ENCODE assay signal across 1 cellular context in genomic region chr5:176416123-176416924, GRCh38.
A peak's percentile ranks its signal among the peaks of the same experiment; 100 is the strongest.
TF ChIP-seq lines count a peak whose summit lies in the region.

A gene with protein sequence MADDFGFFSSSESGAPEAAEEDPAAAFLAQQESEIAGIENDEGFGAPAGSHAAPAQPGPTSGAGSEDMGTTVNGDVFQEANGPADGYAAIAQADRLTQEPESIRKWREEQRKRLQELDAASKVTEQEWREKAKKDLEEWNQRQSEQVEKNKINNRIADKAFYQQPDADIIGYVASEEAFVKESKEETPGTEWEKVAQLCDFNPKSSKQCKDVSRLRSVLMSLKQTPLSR (minus strand): TSS chr5:176416539. CDS start chr5:176416363, 176 bp downstream.

TF ChIP-seq in K562, 482 proteins besides CTCF, POLR2A, EP300 and RAD21 (continued from another document and continues in another):
- TF ChIP-seq, protein P1, sequence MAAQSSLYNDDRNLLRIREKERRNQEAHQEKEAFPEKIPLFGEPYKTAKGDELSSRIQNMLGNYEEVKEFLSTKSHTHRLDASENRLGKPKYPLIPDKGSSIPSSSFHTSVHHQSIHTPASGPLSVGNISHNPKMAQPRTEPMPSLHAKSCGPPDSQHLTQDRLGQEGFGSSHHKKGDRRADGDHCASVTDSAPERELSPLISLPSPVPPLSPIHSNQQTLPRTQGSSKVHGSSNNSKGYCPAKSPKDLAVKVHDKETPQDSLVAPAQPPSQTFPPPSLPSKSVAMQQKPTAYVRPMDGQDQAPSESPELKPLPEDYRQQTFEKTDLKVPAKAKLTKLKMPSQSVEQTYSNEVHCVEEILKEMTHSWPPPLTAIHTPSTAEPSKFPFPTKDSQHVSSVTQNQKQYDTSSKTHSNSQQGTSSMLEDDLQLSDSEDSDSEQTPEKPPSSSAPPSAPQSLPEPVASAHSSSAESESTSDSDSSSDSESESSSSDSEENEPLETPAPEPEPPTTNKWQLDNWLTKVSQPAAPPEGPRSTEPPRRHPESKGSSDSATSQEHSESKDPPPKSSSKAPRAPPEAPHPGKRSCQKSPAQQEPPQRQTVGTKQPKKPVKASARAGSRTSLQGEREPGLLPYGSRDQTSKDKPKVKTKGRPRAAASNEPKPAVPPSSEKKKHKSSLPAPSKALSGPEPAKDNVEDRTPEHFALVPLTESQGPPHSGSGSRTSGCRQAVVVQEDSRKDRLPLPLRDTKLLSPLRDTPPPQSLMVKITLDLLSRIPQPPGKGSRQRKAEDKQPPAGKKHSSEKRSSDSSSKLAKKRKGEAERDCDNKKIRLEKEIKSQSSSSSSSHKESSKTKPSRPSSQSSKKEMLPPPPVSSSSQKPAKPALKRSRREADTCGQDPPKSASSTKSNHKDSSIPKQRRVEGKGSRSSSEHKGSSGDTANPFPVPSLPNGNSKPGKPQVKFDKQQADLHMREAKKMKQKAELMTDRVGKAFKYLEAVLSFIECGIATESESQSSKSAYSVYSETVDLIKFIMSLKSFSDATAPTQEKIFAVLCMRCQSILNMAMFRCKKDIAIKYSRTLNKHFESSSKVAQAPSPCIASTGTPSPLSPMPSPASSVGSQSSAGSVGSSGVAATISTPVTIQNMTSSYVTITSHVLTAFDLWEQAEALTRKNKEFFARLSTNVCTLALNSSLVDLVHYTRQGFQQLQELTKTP (IDR thresholded peaks at IDR 0.05; ENCODE audit: low read depth in 1 of 2, partially characterized antibody in 2 of 2): no peak
- TF ChIP-seq, protein P2, sequence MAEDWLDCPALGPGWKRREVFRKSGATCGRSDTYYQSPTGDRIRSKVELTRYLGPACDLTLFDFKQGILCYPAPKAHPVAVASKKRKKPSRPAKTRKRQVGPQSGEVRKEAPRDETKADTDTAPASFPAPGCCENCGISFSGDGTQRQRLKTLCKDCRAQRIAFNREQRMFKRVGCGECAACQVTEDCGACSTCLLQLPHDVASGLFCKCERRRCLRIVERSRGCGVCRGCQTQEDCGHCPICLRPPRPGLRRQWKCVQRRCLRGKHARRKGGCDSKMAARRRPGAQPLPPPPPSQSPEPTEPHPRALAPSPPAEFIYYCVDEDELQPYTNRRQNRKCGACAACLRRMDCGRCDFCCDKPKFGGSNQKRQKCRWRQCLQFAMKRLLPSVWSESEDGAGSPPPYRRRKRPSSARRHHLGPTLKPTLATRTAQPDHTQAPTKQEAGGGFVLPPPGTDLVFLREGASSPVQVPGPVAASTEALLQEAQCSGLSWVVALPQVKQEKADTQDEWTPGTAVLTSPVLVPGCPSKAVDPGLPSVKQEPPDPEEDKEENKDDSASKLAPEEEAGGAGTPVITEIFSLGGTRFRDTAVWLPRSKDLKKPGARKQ (CRISPR knock-in tag; IDR thresholded peaks at IDR 0.05): no peak
- TF ChIP-seq FOSL1 (tag; conservative IDR thresholded peaks at IDR 0.05): peak; percentile 53
- 0 out of 2 replicates have a peak, but pooled peaks have one; percentile 0 for TF ChIP-seq XRCC5 (IDR thresholded peaks at IDR 0.05; ENCODE audit: low read depth, low read length)
- TF ChIP-seq, protein P3, sequence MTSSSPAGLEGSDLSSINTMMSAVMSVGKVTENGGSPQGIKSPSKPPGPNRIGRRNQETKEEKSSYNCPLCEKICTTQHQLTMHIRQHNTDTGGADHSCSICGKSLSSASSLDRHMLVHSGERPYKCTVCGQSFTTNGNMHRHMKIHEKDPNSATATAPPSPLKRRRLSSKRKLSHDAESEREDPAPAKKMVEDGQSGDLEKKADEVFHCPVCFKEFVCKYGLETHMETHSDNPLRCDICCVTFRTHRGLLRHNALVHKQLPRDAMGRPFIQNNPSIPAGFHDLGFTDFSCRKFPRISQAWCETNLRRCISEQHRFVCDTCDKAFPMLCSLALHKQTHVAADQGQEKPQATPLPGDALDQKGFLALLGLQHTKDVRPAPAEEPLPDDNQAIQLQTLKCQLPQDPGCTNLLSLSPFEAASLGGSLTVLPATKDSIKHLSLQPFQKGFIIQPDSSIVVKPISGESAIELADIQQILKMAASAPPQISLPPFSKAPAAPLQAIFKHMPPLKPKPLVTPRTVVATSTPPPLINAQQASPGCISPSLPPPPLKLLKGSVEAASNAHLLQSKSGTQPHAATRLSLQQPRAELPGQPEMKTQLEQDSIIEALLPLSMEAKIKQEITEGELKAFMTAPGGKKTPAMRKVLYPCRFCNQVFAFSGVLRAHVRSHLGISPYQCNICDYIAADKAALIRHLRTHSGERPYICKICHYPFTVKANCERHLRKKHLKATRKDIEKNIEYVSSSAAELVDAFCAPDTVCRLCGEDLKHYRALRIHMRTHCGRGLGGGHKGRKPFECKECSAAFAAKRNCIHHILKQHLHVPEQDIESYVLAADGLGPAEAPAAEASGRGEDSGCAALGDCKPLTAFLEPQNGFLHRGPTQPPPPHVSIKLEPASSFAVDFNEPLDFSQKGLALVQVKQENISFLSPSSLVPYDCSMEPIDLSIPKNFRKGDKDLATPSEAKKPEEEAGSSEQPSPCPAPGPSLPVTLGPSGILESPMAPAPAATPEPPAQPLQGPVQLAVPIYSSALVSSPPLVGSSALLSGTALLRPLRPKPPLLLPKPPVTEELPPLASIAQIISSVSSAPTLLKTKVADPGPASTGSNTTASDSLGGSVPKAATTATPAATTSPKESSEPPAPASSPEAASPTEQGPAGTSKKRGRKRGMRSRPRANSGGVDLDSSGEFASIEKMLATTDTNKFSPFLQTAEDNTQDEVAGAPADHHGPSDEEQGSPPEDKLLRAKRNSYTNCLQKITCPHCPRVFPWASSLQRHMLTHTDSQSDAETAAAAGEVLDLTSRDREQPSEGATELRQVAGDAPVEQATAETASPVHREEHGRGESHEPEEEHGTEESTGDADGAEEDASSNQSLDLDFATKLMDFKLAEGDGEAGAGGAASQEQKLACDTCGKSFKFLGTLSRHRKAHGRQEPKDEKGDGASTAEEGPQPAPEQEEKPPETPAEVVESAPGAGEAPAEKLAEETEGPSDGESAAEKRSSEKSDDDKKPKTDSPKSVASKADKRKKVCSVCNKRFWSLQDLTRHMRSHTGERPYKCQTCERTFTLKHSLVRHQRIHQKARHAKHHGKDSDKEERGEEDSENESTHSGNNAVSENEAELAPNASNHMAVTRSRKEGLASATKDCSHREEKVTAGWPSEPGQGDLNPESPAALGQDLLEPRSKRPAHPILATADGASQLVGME (CRISPR knock-in tag; IDR thresholded peaks at IDR 0.05): peak; percentile 83; the same call in 1 of the 2 replicates
- TF ChIP-seq RBM39 (optimal IDR thresholded peaks at IDR 0.05; ENCODE audit: low read depth, low read length): no peak
- TF ChIP-seq SOX6 (IDR thresholded peaks at IDR 0.05): peak; percentile 49; the same call in 1 of the 2 replicates
- no peak for TF ChIP-seq DDX20 (tag; IDR thresholded peaks at IDR 0.05; ENCODE audit: low read depth)
- TF ChIP-seq, protein P4, sequence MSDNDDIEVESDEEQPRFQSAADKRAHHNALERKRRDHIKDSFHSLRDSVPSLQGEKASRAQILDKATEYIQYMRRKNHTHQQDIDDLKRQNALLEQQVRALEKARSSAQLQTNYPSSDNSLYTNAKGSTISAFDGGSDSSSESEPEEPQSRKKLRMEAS (CRISPR knock-in tag; IDR thresholded peaks at IDR 0.05): peak; percentile 71
- peak; percentile 58 for TF ChIP-seq GMEB1 (CRISPR knock-in tag; IDR thresholded peaks at IDR 0.05)
- peak in 1 of 2 experiments; percentile 56; a peak in 2 of 4 replicates for TF ChIP-seq NRF1 (conservative IDR thresholded peaks at IDR 0.05 in 1 of 2, IDR thresholded peaks at IDR 0.05 in 1 of 2)
- TF ChIP-seq, protein P5, sequence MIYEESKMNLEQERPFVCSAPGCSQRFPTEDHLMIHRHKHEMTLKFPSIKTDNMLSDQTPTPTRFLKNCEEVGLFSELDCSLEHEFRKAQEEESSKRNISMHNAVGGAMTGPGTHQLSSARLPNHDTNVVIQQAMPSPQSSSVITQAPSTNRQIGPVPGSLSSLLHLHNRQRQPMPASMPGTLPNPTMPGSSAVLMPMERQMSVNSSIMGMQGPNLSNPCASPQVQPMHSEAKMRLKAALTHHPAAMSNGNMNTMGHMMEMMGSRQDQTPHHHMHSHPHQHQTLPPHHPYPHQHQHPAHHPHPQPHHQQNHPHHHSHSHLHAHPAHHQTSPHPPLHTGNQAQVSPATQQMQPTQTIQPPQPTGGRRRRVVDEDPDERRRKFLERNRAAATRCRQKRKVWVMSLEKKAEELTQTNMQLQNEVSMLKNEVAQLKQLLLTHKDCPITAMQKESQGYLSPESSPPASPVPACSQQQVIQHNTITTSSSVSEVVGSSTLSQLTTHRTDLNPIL (CRISPR knock-in tag; IDR thresholded peaks at IDR 0.05): no peak
- peak; percentile 66 for TF ChIP-seq TBP (optimal IDR thresholded peaks at IDR 0.05; ENCODE audit: low read depth, low read length)
- no peak for TF ChIP-seq TOE1 (IDR thresholded peaks at IDR 0.05; ENCODE audit: borderline replicate concordance)
- no peak for TF ChIP-seq TOE1 (CRISPR knock-in tag; IDR thresholded peaks at IDR 0.05; ENCODE audit: borderline replicate concordance, low read depth)
- TF ChIP-seq SPI1 (IDR thresholded peaks at IDR 0.05; ENCODE audit: borderline replicate concordance, low read depth, low read length): peak; percentile 89
- no peak for TF ChIP-seq USF1 (CRISPR knock-in tag; IDR thresholded peaks at IDR 0.05)
- no peak for TF ChIP-seq ZNF217 (CRISPR knock-in tag; IDR thresholded peaks at IDR 0.05)
- no peak for TF ChIP-seq RFX5 (IDR thresholded peaks at IDR 0.05; ENCODE audit: low read depth, low read length)
- TF ChIP-seq, protein P6, sequence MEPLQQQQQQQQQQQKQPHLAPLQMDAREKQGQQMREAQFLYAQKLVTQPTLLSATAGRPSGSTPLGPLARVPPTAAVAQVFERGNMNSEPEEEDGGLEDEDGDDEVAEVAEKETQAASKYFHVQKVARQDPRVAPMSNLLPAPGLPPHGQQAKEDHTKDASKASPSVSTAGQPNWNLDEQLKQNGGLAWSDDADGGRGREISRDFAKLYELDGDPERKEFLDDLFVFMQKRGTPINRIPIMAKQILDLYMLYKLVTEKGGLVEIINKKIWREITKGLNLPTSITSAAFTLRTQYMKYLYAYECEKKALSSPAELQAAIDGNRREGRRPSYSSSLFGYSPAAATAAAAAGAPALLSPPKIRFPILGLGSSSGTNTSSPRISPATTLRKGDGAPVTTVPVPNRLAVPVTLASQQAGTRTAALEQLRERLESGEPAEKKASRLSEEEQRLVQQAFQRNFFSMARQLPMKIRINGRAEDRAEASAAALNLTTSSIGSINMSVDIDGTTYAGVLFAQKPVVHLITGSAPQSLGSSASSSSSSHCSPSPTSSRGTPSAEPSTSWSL (CRISPR knock-in tag; IDR thresholded peaks at IDR 0.05; ENCODE audit: borderline replicate concordance): no peak; the same call in 1 of the 2 replicates
- no peak for TF ChIP-seq HES1 (IDR thresholded peaks at IDR 0.05; ENCODE audit: low read depth)
- TF ChIP-seq ZKSCAN3 (CRISPR knock-in tag; IDR thresholded peaks at IDR 0.05): no peak
- TF ChIP-seq ZNF239 (CRISPR knock-in tag; IDR thresholded peaks at IDR 0.05): no peak; the same call in 1 of the 2 replicates
- TF ChIP-seq MYC (IDR thresholded peaks at IDR 0.05; ENCODE audit: low read depth, low read length): 0 out of 2 replicates have a peak, but pooled peaks have one; percentile 50
- TF ChIP-seq MYC (CRISPR knock-in tag; IDR thresholded peaks at IDR 0.05; ENCODE audit: borderline replicate concordance, low read depth): no peak
- TF ChIP-seq ZC3H8 (IDR thresholded peaks at IDR 0.05): no peak
- TF ChIP-seq, protein P7, sequence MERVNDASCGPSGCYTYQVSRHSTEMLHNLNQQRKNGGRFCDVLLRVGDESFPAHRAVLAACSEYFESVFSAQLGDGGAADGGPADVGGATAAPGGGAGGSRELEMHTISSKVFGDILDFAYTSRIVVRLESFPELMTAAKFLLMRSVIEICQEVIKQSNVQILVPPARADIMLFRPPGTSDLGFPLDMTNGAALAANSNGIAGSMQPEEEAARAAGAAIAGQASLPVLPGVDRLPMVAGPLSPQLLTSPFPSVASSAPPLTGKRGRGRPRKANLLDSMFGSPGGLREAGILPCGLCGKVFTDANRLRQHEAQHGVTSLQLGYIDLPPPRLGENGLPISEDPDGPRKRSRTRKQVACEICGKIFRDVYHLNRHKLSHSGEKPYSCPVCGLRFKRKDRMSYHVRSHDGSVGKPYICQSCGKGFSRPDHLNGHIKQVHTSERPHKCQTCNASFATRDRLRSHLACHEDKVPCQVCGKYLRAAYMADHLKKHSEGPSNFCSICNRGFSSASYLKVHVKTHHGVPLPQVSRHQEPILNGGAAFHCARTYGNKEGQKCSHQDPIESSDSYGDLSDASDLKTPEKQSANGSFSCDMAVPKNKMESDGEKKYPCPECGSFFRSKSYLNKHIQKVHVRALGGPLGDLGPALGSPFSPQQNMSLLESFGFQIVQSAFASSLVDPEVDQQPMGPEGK (CRISPR knock-in tag; IDR thresholded peaks at IDR 0.05; ENCODE audit: borderline replicate concordance): no peak
- TF ChIP-seq JUNB (CRISPR knock-in tag; conservative IDR thresholded peaks at IDR 0.05): peak; percentile 75
- TF ChIP-seq CXXC5 (CRISPR knock-in tag; IDR thresholded peaks at IDR 0.05): peak; percentile 96
- peak; percentile 34 for TF ChIP-seq KDM5B (IDR thresholded peaks at IDR 0.05; ENCODE audit: insufficient replicate concordance, low read depth, low read length)
- no peak for TF ChIP-seq ZBTB17 (CRISPR knock-in tag; IDR thresholded peaks at IDR 0.05)
- TF ChIP-seq NFE2 (IDR thresholded peaks at IDR 0.05; ENCODE audit: low read depth): no peak
- no peak for TF ChIP-seq HDAC8 (tag; IDR thresholded peaks at IDR 0.05)
- no peak for TF ChIP-seq ZNF121 (CRISPR knock-in tag; conservative IDR thresholded peaks at IDR 0.05)
- TF ChIP-seq SETDB1 (IDR thresholded peaks at IDR 0.05; ENCODE audit: low read length): no peak
- TF ChIP-seq CBX2 (IDR thresholded peaks at IDR 0.05; ENCODE audit: insufficient read depth, low read length, poor library complexity, severe bottlenecking): no peak
- TF ChIP-seq BCL6 (CRISPR knock-in tag; IDR thresholded peaks at IDR 0.05): no peak
